1 cellular context compared by ENCODE assay signal in the genomic region with DNA sequence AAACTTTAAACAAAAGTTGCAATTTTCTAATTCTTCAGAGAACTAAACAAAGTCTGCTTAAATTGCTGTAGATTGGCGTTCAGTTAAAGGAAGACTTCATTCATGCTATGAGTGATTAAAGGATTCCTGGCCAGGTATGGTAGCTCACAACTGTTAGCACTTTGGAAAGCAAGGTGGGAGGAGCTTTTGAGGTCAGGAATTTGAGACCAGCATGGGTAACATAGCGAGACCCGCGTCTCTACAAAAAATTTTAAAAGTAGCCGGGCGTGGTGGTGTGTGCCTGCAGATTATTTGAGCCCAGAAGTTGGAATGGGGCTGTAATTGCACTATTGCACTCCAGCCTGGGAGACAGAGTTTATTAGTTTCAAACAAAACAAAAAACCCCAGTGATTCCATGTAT.
TF ChIP-seq lines count a peak whose summit lies in the region.

No MANE protein-coding gene starts in this region.

TF ChIP-seq in WTC11, 78 proteins besides CTCF, POLR2A, EP300 and RAD21:
- TF ChIP-seq, protein P1, sequence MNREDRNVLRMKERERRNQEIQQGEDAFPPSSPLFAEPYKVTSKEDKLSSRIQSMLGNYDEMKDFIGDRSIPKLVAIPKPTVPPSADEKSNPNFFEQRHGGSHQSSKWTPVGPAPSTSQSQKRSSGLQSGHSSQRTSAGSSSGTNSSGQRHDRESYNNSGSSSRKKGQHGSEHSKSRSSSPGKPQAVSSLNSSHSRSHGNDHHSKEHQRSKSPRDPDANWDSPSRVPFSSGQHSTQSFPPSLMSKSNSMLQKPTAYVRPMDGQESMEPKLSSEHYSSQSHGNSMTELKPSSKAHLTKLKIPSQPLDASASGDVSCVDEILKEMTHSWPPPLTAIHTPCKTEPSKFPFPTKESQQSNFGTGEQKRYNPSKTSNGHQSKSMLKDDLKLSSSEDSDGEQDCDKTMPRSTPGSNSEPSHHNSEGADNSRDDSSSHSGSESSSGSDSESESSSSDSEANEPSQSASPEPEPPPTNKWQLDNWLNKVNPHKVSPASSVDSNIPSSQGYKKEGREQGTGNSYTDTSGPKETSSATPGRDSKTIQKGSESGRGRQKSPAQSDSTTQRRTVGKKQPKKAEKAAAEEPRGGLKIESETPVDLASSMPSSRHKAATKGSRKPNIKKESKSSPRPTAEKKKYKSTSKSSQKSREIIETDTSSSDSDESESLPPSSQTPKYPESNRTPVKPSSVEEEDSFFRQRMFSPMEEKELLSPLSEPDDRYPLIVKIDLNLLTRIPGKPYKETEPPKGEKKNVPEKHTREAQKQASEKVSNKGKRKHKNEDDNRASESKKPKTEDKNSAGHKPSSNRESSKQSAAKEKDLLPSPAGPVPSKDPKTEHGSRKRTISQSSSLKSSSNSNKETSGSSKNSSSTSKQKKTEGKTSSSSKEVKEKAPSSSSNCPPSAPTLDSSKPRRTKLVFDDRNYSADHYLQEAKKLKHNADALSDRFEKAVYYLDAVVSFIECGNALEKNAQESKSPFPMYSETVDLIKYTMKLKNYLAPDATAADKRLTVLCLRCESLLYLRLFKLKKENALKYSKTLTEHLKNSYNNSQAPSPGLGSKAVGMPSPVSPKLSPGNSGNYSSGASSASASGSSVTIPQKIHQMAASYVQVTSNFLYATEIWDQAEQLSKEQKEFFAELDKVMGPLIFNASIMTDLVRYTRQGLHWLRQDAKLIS (CRISPR knock-in tag; IDR thresholded peaks at IDR 0.05; ENCODE audit: borderline replicate concordance) = no peak
